In the genomic region with DNA sequence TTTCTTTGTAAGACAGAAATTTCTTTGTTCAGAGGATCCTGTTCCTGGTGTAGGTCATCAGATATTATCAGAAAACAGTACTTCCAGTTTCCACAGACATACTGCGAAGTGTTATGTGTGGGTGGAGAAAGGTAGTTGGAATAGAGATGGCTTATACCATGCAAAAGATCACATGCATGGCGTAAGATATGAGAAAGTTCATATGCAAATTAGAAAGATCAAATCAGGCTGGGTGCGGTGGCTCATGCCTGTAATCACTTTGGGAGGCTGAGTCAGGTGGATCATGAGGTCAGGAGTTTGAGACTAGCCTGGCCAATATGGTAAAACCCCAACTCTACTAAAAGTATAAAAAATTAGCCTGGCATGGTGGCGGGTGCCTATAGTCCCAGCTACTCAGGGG, we compare ENCODE assay signal across 1 cellular context.
TF ChIP-seq lines count a peak whose summit lies in the region.

No MANE protein-coding gene starts in this region.

TF ChIP-seq in GM12878, 131 proteins besides CTCF, POLR2A, EP300 and RAD21 (continued from another document):
- TF ChIP-seq BMI1 (IDR thresholded peaks at IDR 0.05; ENCODE audit: borderline replicate concordance), result no peak
- TF ChIP-seq YY1 (IDR thresholded peaks at IDR 0.05; ENCODE audit: low read depth, low read length), result no peak
- TF ChIP-seq CHD2 (IDR thresholded peaks at IDR 0.05; ENCODE audit: borderline replicate concordance, low read depth, low read length), result no peak
- no peak for TF ChIP-seq MXI1 (IDR thresholded peaks at IDR 0.05; ENCODE audit: low read depth, low read length)
- TF ChIP-seq ETV6 (conservative IDR thresholded peaks at IDR 0.05 in 1 of 2, IDR thresholded peaks at IDR 0.05 in 1 of 2; ENCODE audit: borderline replicate concordance in 1 of 2, low read depth in 1 of 2), result no peak
